ENCODE assay signal across 8 cellular contexts in genomic region chr1:202315576-202316168, GRCh38. TPM values are rescaled to one million over a fixed set of nuclear protein-coding genes. Genes with fewer than 3 reads are reported as not detected.
DNase-seq lines count a peak whose midpoint lies in the region; ATAC-seq lines count a peak whose summit lies in the region.

No MANE protein-coding gene starts in this region.

- peak; percentile 59 for ATAC-seq in HG02610 (IDR thresholded peaks at IDR 0.05; ENCODE audit: unreplicated experiment)
- ATAC-seq in left colon = peak; percentile 98
- ATAC-seq in GM18517 (IDR thresholded peaks at IDR 0.05; ENCODE audit: unreplicated experiment) = no peak

- intact Hi-C loops in left colon (cut with DNase I, micrococcal nuclease) = no loop called here

- DNase-seq in COLO668 (lab: John Stamatoyannopoulos, UW; ENCODE audit: unreplicated experiment) (peak; percentile 84), NCI-H446 (lab: John Stamatoyannopoulos, UW) (peak; percentile 66 to 82), cerebellar cortex (ENCODE audit: low spot score) (peak; percentile 85), left colon (peak; percentile 71 to 86)
- peak; percentile 58 for DNase-seq in activated CD4-positive, alpha-beta T cell treated with anti-CD3 and anti-CD28 coated beads for 1 hour
- DNase-seq in stimulated activated CD4-positive, alpha-beta T cell treated with anti-CD3 and anti-CD28 coated beads, Interleukin-4, amount 100 ng/mL, for 1 hour = peak; percentile 75

RNA-seq across cellular contexts. Expression of gene UBE2T, which starts 26.1 kb away (rescaled TPM):
- 1 to 10 TPM; 5.2 to 8.9 TPM for total RNA-seq in left colon

RNA-seq across cellular contexts. Expression of gene PPP1R12B, which starts 32.8 kb away (rescaled TPM):
- total RNA-seq in left colon = 100 to 1,000 TPM in 1 of 2 donors, 10 to 100 TPM in 1; 71.0 to 104 TPM
